Comparison of ENCODE assay signal across 24 cellular contexts in genomic region chr5:2523180-2523579, GRCh38.
"Had no signal": no experiment of that assay in that cellular context is flagged by ENCODE, and none has a peak within 500 bp of the region (broad histone marks: within the 10 kb centered on the region; RNA-seq: fewer than 3 reads in every experiment).

No MANE protein-coding gene starts in this region.

- H3K4me3 ChIP-seq: esophagus squamous epithelium, right lobe of liver, testis, transverse colon had no signal

- H3K9me3 ChIP-seq: esophagus squamous epithelium, right lobe of liver, testis, transverse colon had no signal

- H3K4me3 Mint-ChIP-seq: activated CD4-positive, alpha-beta T cell treated with anti-CD3 and anti-CD28 coated beads, Interleukin-2, amount 10 ng/mL, durations not matched to agents 7 days and 5 days; activated CD8-positive, alpha-beta T cell treated with anti-CD3 and anti-CD28 coated beads for 36 hours; activated T-cell treated with anti-CD3 and anti-CD28 coated beads, Interleukin-2, amount 50 U/mL, for 4 hours; activated T-helper 17 cell treated with anti-CD3 and anti-CD28 coated beads, Interleukin-2, amount 50 U/mL, for 72 hours; mesothelial cell of epicardium; naive B cell; nephron progenitor cell had no signal

- H3K36me3 Mint-ChIP-seq: mesothelial cell of epicardium, naive B cell had no signal

- H3K27ac Mint-ChIP-seq: activated CD4-positive, alpha-beta T cell treated with anti-CD3 and anti-CD28 coated beads, Interleukin-2, amount 10 ng/mL, durations not matched to agents 7 days and 5 days; activated CD8-positive, alpha-beta T cell treated with anti-CD3 and anti-CD28 coated beads for 36 hours; activated T-helper 17 cell treated with anti-CD3 and anti-CD28 coated beads, Interleukin-2, amount 50 U/mL, for 72 hours; mesothelial cell of epicardium; naive B cell; nephron progenitor cell had no signal

- DNase-seq: activated CD4-positive, alpha-beta T cell treated with anti-CD3 and anti-CD28 coated beads, Interleukin-2, amount 10 ng/mL, durations not matched to agents 7 days and 5 days; activated CD4-positive, CD25-positive, alpha-beta regulatory T cell treated with anti-CD3 and anti-CD28 coated beads, Interleukin-2, amount 50 U/mL, for 72 hours; activated CD8-positive, alpha-beta T cell treated with anti-CD3 and anti-CD28 coated beads for 36 hours; activated gamma-delta T cell treated with Interleukin-2 at 50 U/mL for 16 hours; activated naive CD4-positive, alpha-beta T cell treated with anti-CD3 and anti-CD28 coated beads, Interleukin-2, amount 50 U/mL, for 16 hours; activated T-cell treated with anti-CD3 and anti-CD28 coated beads, Interleukin-2, amount 50 U/mL, for 4 hours; amniotic stem cell; brain microvascular endothelial cell; esophagus squamous epithelium; left cardiac atrium; naive B cell; nephron progenitor cell; occipital lobe; right lobe of liver; stimulated activated CD4-positive, alpha-beta T cell treated with anti-CD3 and anti-CD28 coated beads, Interleukin-2, amount 100 ng/mL, for 48 hours; stimulated activated naive CD8-positive, alpha-beta T cell treated with anti-CD3 and anti-CD28 coated beads, Interleukin-15, Interleukin-2, amounts not matched to agents 100 U/mL and 50 U/mL, for 24 hours; T-helper 2 cell; testis; transverse colon had no signal

- H3K36me3 ChIP-seq: brain microvascular endothelial cell, esophagus squamous epithelium, right lobe of liver, transverse colon had no signal

- H3K9me3 Mint-ChIP-seq: activated T-cell treated with anti-CD3 and anti-CD28 coated beads, Interleukin-2, amount 50 U/mL, for 4 hours; activated T-helper 17 cell treated with anti-CD3 and anti-CD28 coated beads, Interleukin-2, amount 50 U/mL, for 72 hours; nephron progenitor cell had no signal

- H3K27ac ChIP-seq: brain microvascular endothelial cell, esophagus squamous epithelium, right lobe of liver, testis, transverse colon had no signal

- H3K4me1 ChIP-seq: esophagus squamous epithelium, right lobe of liver, testis, transverse colon had no signal

- FAIRE-seq: astrocyte, frontal cortex, urothelium cell line had no signal

- H3K27me3 Mint-ChIP-seq: activated CD4-positive, alpha-beta T cell treated with anti-CD3 and anti-CD28 coated beads, Interleukin-2, amount 10 ng/mL, durations not matched to agents 7 days and 5 days; naive B cell had no signal

- H3K27me3 ChIP-seq: brain microvascular endothelial cell, esophagus squamous epithelium, right lobe of liver, testis, transverse colon had no signal

- H3K4me1 Mint-ChIP-seq: activated CD4-positive, alpha-beta T cell treated with anti-CD3 and anti-CD28 coated beads, Interleukin-2, amount 10 ng/mL, durations not matched to agents 7 days and 5 days; activated T-helper 17 cell treated with anti-CD3 and anti-CD28 coated beads, Interleukin-2, amount 50 U/mL, for 72 hours; mesothelial cell of epicardium; naive B cell; nephron progenitor cell had no signal

- ATAC-seq: activated CD8-positive, alpha-beta T cell treated with anti-CD3 and anti-CD28 coated beads for 36 hours; activated T-cell treated with anti-CD3 and anti-CD28 coated beads, Interleukin-2, amount 50 U/mL, for 4 hours; activated T-helper 17 cell treated with anti-CD3 and anti-CD28 coated beads, Interleukin-2, amount 50 U/mL, for 72 hours; left cardiac atrium; stimulated activated naive CD8-positive, alpha-beta T cell treated with anti-CD3 and anti-CD28 coated beads, Interleukin-15, Interleukin-2, amounts not matched to agents 100 U/mL and 50 U/mL, for 24 hours had no signal
